Comparison of ENCODE assay signal across 8 cellular contexts in the genomic region with DNA sequence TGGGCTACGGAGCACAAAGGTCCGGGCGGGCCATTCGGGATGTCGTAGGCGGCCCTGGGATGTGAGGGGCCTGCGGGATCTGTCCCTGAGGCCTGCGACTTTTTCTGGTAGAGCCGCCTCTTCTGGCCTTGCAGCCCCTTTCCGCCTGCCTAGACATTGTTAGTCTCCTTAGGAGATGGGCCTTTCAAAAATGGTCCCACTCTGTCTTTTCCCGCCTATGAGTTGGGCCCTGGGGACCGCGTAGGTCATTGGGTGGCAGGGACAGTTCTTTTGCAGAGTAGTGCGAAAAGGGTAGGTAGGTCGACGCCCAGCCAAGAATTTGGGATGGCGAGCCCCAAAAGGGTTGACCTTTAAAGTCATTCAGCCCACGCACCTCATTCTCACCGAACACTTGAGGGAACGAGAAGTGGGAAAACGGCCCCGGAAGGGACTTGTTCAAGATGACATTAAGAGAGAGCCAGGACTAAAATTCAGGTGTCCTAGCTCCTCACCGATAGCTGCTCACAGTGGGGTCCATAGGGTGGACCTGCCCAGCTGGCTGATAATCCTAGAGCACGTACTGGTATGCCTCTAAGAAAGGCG. TPM values are rescaled to one million over a fixed set of nuclear protein-coding genes. Genes with fewer than 3 reads are reported as not detected.
DNase-seq lines count a peak whose midpoint lies in the region; ATAC-seq and TF ChIP-seq lines count a peak whose summit lies in the region.

No MANE protein-coding gene starts in this region.

- peak overlapping the region; percentile 65 for H3K9ac ChIP-seq in muscle layer of colon (ENCODE audit: low read length)

- H3K27me3 Mint-ChIP-seq in chondrocyte (ENCODE audit: low read depth): no peaks in the 10 kb centered on the region

- no peaks in the 10 kb centered on the region for H3K9me3 Mint-ChIP-seq in chondrocyte (ENCODE audit: low read depth)

- peaks cover 29% of the 10 kb centered on the region for H3K79me2 ChIP-seq in ACC112 (ENCODE audit: control insufficient read depth, insufficient read depth, low read length, unreplicated experiment)

- H3K4me3 Mint-ChIP-seq in chondrocyte (ENCODE audit: unreplicated experiment): peak overlapping the region; percentile 68

- H3K4me1 Mint-ChIP-seq in chondrocyte (ENCODE audit: low read depth): peaks cover 25% of the 10 kb centered on the region

- H3K27ac ChIP-seq in ACC112 (ENCODE audit: low read depth, low read length) (peak overlapping the region; percentile 65; the same call in 1 of the 2 replicates), muscle layer of colon (ENCODE audit: low read depth, low read length) (peak overlapping the region; percentile 62)

- no peak overlapping the region for H3K27ac Mint-ChIP-seq in chondrocyte (ENCODE audit: unreplicated experiment)

- H2AFZ ChIP-seq in ACC112 (ENCODE audit: low read length, unreplicated experiment): no peak overlapping the region

- no peak for TF ChIP-seq CTCF in chondrocyte (IDR thresholded peaks at IDR 0.05)

- H3K4me1 ChIP-seq in ACC112 (ENCODE audit: control insufficient read depth, insufficient read depth, low read length, unreplicated experiment) (peaks cover 16% of the 10 kb centered on the region), muscle layer of colon (ENCODE audit: insufficient read depth, low read length) (peaks cover 16% of the 10 kb centered on the region)

- H3K36me3 ChIP-seq in ACC112 (ENCODE audit: insufficient read depth, low read length): peaks cover 12% of the 10 kb centered on the region; the same call in 1 of the 2 replicates
- peaks cover 19% of the 10 kb centered on the region for H3K36me3 ChIP-seq in muscle layer of colon (ENCODE audit: insufficient read depth, low read length)

- ATAC-seq in HG02610 (IDR thresholded peaks at IDR 0.05; ENCODE audit: unreplicated experiment): no peak

- in situ Hi-C loops in KBM-7 (cut with MboI; ENCODE audit: low pct_unique_long_range_greater_than_20kb, low sequenced_read_pairs): no loop called here

- peak overlapping the region; percentile 80 for H3K4me3 ChIP-seq in ACC112 (ENCODE audit: low read depth, low read length)
- H3K4me3 ChIP-seq in Jurkat, Clone E6-1 (ENCODE audit: low read length): peak overlapping the region; percentile 83
- peak overlapping the region; percentile 95 to 99 for H3K4me3 ChIP-seq in muscle layer of colon (ENCODE audit: low read depth in 1 of 2, low read length in 2 of 2)

- H3K9me3 ChIP-seq in muscle layer of colon (ENCODE audit: low read length): no peaks in the 10 kb centered on the region

- H3K27me3 ChIP-seq in ACC112 (ENCODE audit: insufficient read depth, low read length): no peaks in the 10 kb centered on the region
- no peaks in the 10 kb centered on the region for H3K27me3 ChIP-seq in muscle layer of colon (ENCODE audit: control insufficient read depth in 1 of 2, insufficient read depth in 2 of 2, low read length in 2 of 2)

- DNase-seq in Jurkat, Clone E6-1 (ENCODE audit: low read depth, low spot score): no peak
- no peak for DNase-seq in chondrocyte (ENCODE audit: low spot score)
- DNase-seq in NCI-H226: no peak
- no peak for DNase-seq in KBM-7
- no peak for DNase-seq in NCI-H510A treated with DMSO at 0.1 percent for 48 hours (lab: John Stamatoyannopoulos, UW)

- H3K36me3 Mint-ChIP-seq in chondrocyte (ENCODE audit: low read depth): peaks cover 7% of the 10 kb centered on the region

RNA-seq across cellular contexts. Expression of gene OTUB1, which starts 0.8 kb away (rescaled TPM):
- 84.1 TPM for polyA plus RNA-seq in Jurkat, Clone E6-1 (2012; ENCODE audit: insufficient read depth, insufficient read length)
- 51.6 to 58.6 TPM (median 52.2 TPM) in 3 replicates for total RNA-seq in chondrocyte

RNA-seq across cellular contexts. Expression of gene COX8A, which starts 12.6 kb away (rescaled TPM):
- 586 TPM for polyA plus RNA-seq in Jurkat, Clone E6-1 (2012; ENCODE audit: insufficient read depth, insufficient read length)
- total RNA-seq in chondrocyte: 220 to 245 TPM (median 240 TPM) in 3 replicates

RNA-seq across cellular contexts. Expression of gene NAA40, which starts 48.2 kb away (rescaled TPM):
- 42.1 TPM for polyA plus RNA-seq in Jurkat, Clone E6-1 (2012; ENCODE audit: insufficient read depth, insufficient read length)
- total RNA-seq in chondrocyte: 17.7 to 28.0 TPM (median 20.8 TPM) in 3 replicates

RNA-seq across cellular contexts. Expression of gene FLRT1, which starts 48.7 kb away (rescaled TPM):
- 0.22 TPM for polyA plus RNA-seq in Jurkat, Clone E6-1 (2012; ENCODE audit: insufficient read depth, insufficient read length)
- 0.12 to 0.31 TPM (median 0.22 TPM) in 3 replicates for total RNA-seq in chondrocyte
